In genomic region chr19:46606681-46607440, GRCh38 we compare ENCODE assay signal across 15 cellular contexts. TPM values are rescaled to one million over a fixed set of nuclear protein-coding genes. Genes with fewer than 3 reads are reported as not detected.
A peak's percentile ranks its signal among the peaks of the same experiment; 100 is the strongest.
DNase-seq lines count a peak whose midpoint lies in the region; ATAC-seq, FAIRE-seq and TF ChIP-seq lines count a peak whose summit lies in the region.
"Had no signal": no experiment of that assay in that cellular context is flagged by ENCODE, and none has a peak within 500 bp of the region (broad histone marks: within the 10 kb centered on the region; RNA-seq: fewer than 3 reads in every experiment).

No MANE protein-coding gene starts in this region.

- H3K27ac ChIP-seq in esophagus muscularis mucosa (replicated peaks in 1 of 4) = peak overlapping the region in 3 of 4 donors; percentile 3 to 30 (median 13)
- H3K27ac ChIP-seq: C4-2B, Peyer's patch had no signal

- TF ChIP-seq POLR2A in esophagus muscularis mucosa (IDR thresholded peaks at IDR 0.05; ENCODE audit: low read depth) = no peak

- H3K36me3 Mint-ChIP-seq in IgD-negative memory B cell = peaks cover 7% of the 10 kb centered on the region

- peaks cover 46 to 60% (median 52%) of the 10 kb centered on the region in 4 donors for H3K4me1 ChIP-seq in esophagus muscularis mucosa

- H3K4me3 Mint-ChIP-seq in IgD-negative memory B cell = peak overlapping the region in 1 of 4 donors; percentile 46
- H3K4me3 Mint-ChIP-seq: dendritic cell treated with granulocyte-macrophage colony-stimulating factor and Interleukin-4, amounts not matched to agents 40 ng/mL and 50 ng/mL, for 4 days; T-helper 2 cell treated with Interferon-gamma antibody and Interleukin-4, amounts not matched to agents 5 μg/mL and 100 μg/mL, for 36 hours had no signal

- no peak for TF ChIP-seq EP300 in esophagus muscularis mucosa (IDR thresholded peaks at IDR 0.05)

- intact Hi-C loops in esophagus muscularis mucosa (cut with DNase I) (no loop called here), posterior vena cava (cut with DNase I) (loop anchor here in 1 of 2 donors (10.0 kb wide), 1 partner anchor 128 kb away; no protein-coding TSS in a partner anchor)

- no peak overlapping the region for H3K4me3 ChIP-seq in esophagus muscularis mucosa
- H3K4me3 ChIP-seq: GM12878, K562, Peyer's patch had no signal

- DNase-seq in D721Med (ENCODE audit: insufficient read length, low spot score) (peak; percentile 8), esophagus muscularis mucosa (ENCODE audit: extremely low spot score) (no peak), posterior vena cava (ENCODE audit: low spot score) (peak; percentile 56), SHP77 treated with DMSO at 0.1 percent for 48 hours (lab: John Stamatoyannopoulos, UW) (no peak), iPS-NIHi11 (ENCODE audit: low spot score) (no peak)
- DNase-seq: NCI-H146 had no signal

- no peaks in the 10 kb centered on the region for H3K9me3 ChIP-seq in esophagus muscularis mucosa
- H3K9me3 ChIP-seq: Peyer's patch had no signal

- H3K36me3 ChIP-seq in esophagus muscularis mucosa = peaks cover 27 to 57% (median 51%) of the 10 kb centered on the region in 4 donors

- peaks cover 2% of the 10 kb centered on the region for H3K27me3 Mint-ChIP-seq in IgD-negative memory B cell

- no peak for FAIRE-seq in D721Med (lab: Jason Lieb, UNC)
- FAIRE-seq: GM12878, K562 had no signal

- no peaks in the 10 kb centered on the region for H3K9me3 Mint-ChIP-seq in IgD-negative memory B cell
- H3K9me3 Mint-ChIP-seq: dendritic cell treated with granulocyte-macrophage colony-stimulating factor and Interleukin-4, amounts not matched to agents 40 ng/mL and 50 ng/mL, for 4 days; T-helper 2 cell treated with Interferon-gamma antibody and Interleukin-4, amounts not matched to agents 5 μg/mL and 100 μg/mL, for 36 hours had no signal

- WGBS in esophagus muscularis mucosa = 83% methylated on average over 12 of the region's 12 CpGs

- ATAC-seq in GM19467 (IDR thresholded peaks at IDR 0.05; ENCODE audit: unreplicated experiment) = no peak
- ATAC-seq: GM12878, K562 had no signal

- no peak for TF ChIP-seq CTCF in D721Med (IDR thresholded peaks at IDR 0.05; ENCODE audit: insufficient read depth, missing control alignments)
- TF ChIP-seq CTCF in esophagus muscularis mucosa (IDR thresholded peaks at IDR 0.05) = no peak

- H3K27me3 ChIP-seq in esophagus muscularis mucosa = no peaks in the 10 kb centered on the region
- H3K27me3 ChIP-seq: Peyer's patch had no signal

- H3K27ac Mint-ChIP-seq in IgD-negative memory B cell = peak overlapping the region in 2 of 3 donors; percentile 41 to 46
- H3K27ac Mint-ChIP-seq: dendritic cell treated with granulocyte-macrophage colony-stimulating factor and Interleukin-4, amounts not matched to agents 40 ng/mL and 50 ng/mL, for 4 days had no signal

- H3K4me1 Mint-ChIP-seq in IgD-negative memory B cell = peaks cover 25 to 33% (median 27%) of the 10 kb centered on the region in 3 donors

RNA-seq across cellular contexts. Expression of gene CALM3, which starts 5.7 kb away (rescaled TPM):
- 81.2 TPM for polyA plus RNA-seq in IgD-negative memory B cell
- total RNA-seq in esophagus muscularis mucosa (100 to 1,000 TPM; 114 to 155 (median 129) TPM), posterior vena cava (100 to 1,000 TPM; 182 to 244 TPM)

RNA-seq across cellular contexts. Expression of gene PTGIR, which starts 18.0 kb away (rescaled TPM):
- 0.21 TPM for polyA plus RNA-seq in IgD-negative memory B cell
- total RNA-seq in esophagus muscularis mucosa = 1 to 10 TPM; 5.9 to 9.1 (median 7.1) TPM
- total RNA-seq in posterior vena cava = 10 to 100 TPM; 17.3 to 29.8 TPM

RNA-seq across cellular contexts. Expression of gene GNG8, which starts 29.1 kb away (rescaled TPM):
- polyA plus RNA-seq in IgD-negative memory B cell = not detected
- total RNA-seq in esophagus muscularis mucosa = not detected
- not detected for total RNA-seq in posterior vena cava
- total RNA-seq: GM12878, K562, Peyer's patch, pulmonary artery endothelial cell had no signal

RNA-seq across cellular contexts. Expression of gene DACT3, which starts 54.1 kb away (rescaled TPM):
- polyA plus RNA-seq in IgD-negative memory B cell = not detected
- total RNA-seq in esophagus muscularis mucosa (100 to 1,000 TPM in 1 of 4 donors, 10 to 100 TPM in 3; 46.7 to 119 (median 65.1) TPM), posterior vena cava (100 to 1,000 TPM in 1 of 2 donors, 10 to 100 TPM in 1; 72.0 to 122 TPM)

Comparison
In these comparisons a context has a peak if more than half of its experiments do, and no peak if none do; other contexts are left out.
1. DNase-seq: peak in D721Med (single experiment) and posterior vena cava (single experiment); none in esophagus muscularis mucosa (single experiment), SHP77 treated with DMSO at 0.1 percent for 48 hours (single experiment) and iPS-NIHi11 (single experiment).